ENCODE assay signal across 19 cellular contexts in the genomic region with DNA sequence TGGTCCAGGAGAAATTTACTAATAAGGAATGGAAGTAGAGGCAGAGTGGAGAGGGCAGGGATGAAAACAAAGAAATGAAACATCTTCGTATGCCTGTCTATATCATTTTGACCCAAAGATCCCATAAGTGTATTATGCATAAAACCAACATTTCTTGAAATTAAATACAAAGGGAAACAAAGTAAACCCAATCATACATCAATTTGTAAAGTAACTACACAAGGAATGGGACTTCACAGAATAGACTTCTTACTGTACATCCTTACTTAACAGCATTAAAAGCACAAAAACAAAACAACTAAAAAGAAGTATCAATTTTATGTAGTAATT.
"Had no signal": no experiment of that assay in that cellular context is flagged by ENCODE, and none has a peak within 500 bp of the region (broad histone marks: within the 10 kb centered on the region; RNA-seq: fewer than 3 reads in every experiment).

No MANE protein-coding gene starts in this region.

- H3K27me3 ChIP-seq: dorsolateral prefrontal cortex, hepatocyte, neutrophil, ovary, right atrium auricular region, upper lobe of left lung had no signal

- H2AFZ ChIP-seq: hepatocyte had no signal

- H3K4me1 ChIP-seq: left ventricle myocardium inferior, prostate gland, right atrium auricular region had no signal

- ATAC-seq: activated CD4-positive, CD25-positive, alpha-beta regulatory T cell treated with anti-CD3 and anti-CD28 coated beads, Interleukin-2, amount 50 U/mL, for 24 hours; activated naive CD4-positive, alpha-beta T cell treated with anti-CD3 and anti-CD28 coated beads, Interleukin-2, amount 50 U/mL, for 72 hours; activated T-helper 17 cell treated with anti-CD3 and anti-CD28 coated beads, Interleukin-2, amount 50 U/mL, for 72 hours; effector memory CD8-positive, alpha-beta T cell; naive thymus-derived CD4-positive, alpha-beta T cell; stimulated activated naive CD8-positive, alpha-beta T cell treated with anti-CD3 and anti-CD28 coated beads, Interleukin-15, Interleukin-2, amounts not matched to agents 100 U/mL and 50 U/mL, for 24 hours had no signal

- H3K79me2 ChIP-seq: hepatocyte had no signal

- H3K27ac Mint-ChIP-seq: activated CD4-positive, alpha-beta T cell treated with anti-CD3 and anti-CD28 coated beads, Interleukin-2, amount 10 ng/mL, durations not matched to agents 24 days and 14 days; activated naive CD4-positive, alpha-beta T cell treated with anti-CD3 and anti-CD28 coated beads, Interleukin-2, amount 50 U/mL, for 72 hours; activated T-cell treated with anti-CD3 and anti-CD28 coated beads, Interleukin-2, amount 50 U/mL, for 24 hours; activated T-helper 17 cell treated with anti-CD3 and anti-CD28 coated beads, Interleukin-2, amount 50 U/mL, for 72 hours; effector memory CD8-positive, alpha-beta T cell had no signal

- H3K36me3 ChIP-seq: left ventricle myocardium inferior, neutrophil, ovary, prostate gland, right atrium auricular region, upper lobe of left lung had no signal

- H3K9me3 Mint-ChIP-seq: activated CD4-positive, alpha-beta T cell treated with anti-CD3 and anti-CD28 coated beads, Interleukin-2, amount 10 ng/mL, durations not matched to agents 24 days and 14 days had no signal

- H3K9me3 ChIP-seq: neutrophil, ovary, prostate gland, right atrium auricular region, upper lobe of left lung had no signal

- H3K27ac ChIP-seq: dorsolateral prefrontal cortex, hepatocyte, left ventricle myocardium inferior, neutrophil, ovary, prostate gland, right atrium auricular region, upper lobe of left lung had no signal

- H3K27me3 Mint-ChIP-seq: activated CD4-positive, alpha-beta T cell treated with anti-CD3 and anti-CD28 coated beads, Interleukin-2, amount 10 ng/mL, durations not matched to agents 24 days and 14 days; activated T-cell treated with anti-CD3 and anti-CD28 coated beads, Interleukin-2, amount 50 U/mL, for 24 hours; activated T-helper 17 cell treated with anti-CD3 and anti-CD28 coated beads, Interleukin-2, amount 50 U/mL, for 72 hours; effector memory CD8-positive, alpha-beta T cell; naive thymus-derived CD4-positive, alpha-beta T cell had no signal

- H3K4me3 Mint-ChIP-seq: activated CD4-positive, alpha-beta T cell treated with anti-CD3 and anti-CD28 coated beads, Interleukin-2, amount 10 ng/mL, durations not matched to agents 24 days and 14 days; activated T-cell treated with anti-CD3 and anti-CD28 coated beads, Interleukin-2, amount 50 U/mL, for 24 hours; activated T-helper 17 cell treated with anti-CD3 and anti-CD28 coated beads, Interleukin-2, amount 50 U/mL, for 72 hours; effector memory CD8-positive, alpha-beta T cell; naive thymus-derived CD4-positive, alpha-beta T cell had no signal

- DNase-seq: activated CD4-positive, alpha-beta T cell treated with anti-CD3 and anti-CD28 coated beads, Interleukin-2, amount 10 ng/mL, durations not matched to agents 24 days and 14 days; activated T-cell treated with anti-CD3 and anti-CD28 coated beads, Interleukin-2, amount 50 U/mL, for 24 hours; central memory CD4-positive, alpha-beta T cell; dorsolateral prefrontal cortex; effector memory CD8-positive, alpha-beta T cell; left ventricle myocardium inferior; ovary; stimulated activated CD4-positive, alpha-beta T cell treated with anti-CD3 and anti-CD28 coated beads, Interleukin-4, amount 100 ng/mL, for 4 hours; stimulated activated naive CD8-positive, alpha-beta T cell treated with anti-CD3 and anti-CD28 coated beads, Interleukin-15, Interleukin-2, amounts not matched to agents 100 U/mL and 50 U/mL, for 24 hours; upper lobe of left lung had no signal

- H3K4me3 ChIP-seq: dorsolateral prefrontal cortex, hepatocyte, left ventricle myocardium inferior, ovary, prostate gland, right atrium auricular region, upper lobe of left lung had no signal

- H3K4me1 Mint-ChIP-seq: activated CD4-positive, alpha-beta T cell treated with anti-CD3 and anti-CD28 coated beads, Interleukin-2, amount 10 ng/mL, durations not matched to agents 24 days and 14 days; activated T-helper 17 cell treated with anti-CD3 and anti-CD28 coated beads, Interleukin-2, amount 50 U/mL, for 72 hours had no signal

- FAIRE-seq: colon had no signal
